ENCODE assay signal across 21 cellular contexts in the genomic region with DNA sequence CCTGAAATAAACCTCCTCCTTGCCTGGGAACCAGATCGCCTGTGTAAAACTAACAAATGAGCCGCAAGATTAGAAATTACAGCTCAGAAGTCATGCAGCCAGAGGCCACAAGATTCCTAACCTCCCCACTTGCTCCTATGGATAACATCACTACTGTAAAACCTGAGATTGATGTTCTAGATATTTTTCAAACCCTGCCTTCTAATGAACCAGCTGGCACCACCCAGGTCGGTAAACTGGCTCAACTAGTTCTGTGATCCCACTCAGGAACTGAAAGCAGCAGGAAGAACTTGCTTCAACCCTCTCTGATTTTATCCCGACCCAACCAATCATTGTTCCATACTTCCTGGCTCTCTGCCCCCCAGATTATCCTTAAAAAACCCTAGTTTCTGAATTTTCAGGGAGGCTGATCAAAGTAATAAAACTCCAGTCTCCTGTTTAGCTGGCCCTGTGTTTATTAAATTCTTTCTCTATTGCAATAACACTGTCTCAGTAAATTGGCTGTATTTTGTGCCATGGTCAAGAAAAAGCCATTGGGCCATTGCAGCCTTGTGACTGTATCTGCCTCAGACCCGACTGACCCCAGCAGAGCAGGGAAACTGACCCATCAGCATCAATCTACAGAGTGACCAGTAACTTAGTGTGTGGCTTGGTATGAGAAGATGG.
DNase-seq lines count a peak whose midpoint lies in the region; ATAC-seq and TF ChIP-seq lines count a peak whose summit lies in the region.
"Had no signal": no experiment of that assay in that cellular context is flagged by ENCODE, and none has a peak within 500 bp of the region (broad histone marks: within the 10 kb centered on the region; RNA-seq: fewer than 3 reads in every experiment).

No MANE protein-coding gene starts in this region.

- no peak overlapping the region for H3K4ac ChIP-seq in mesenchymal stem cell (ENCODE audit: low read depth in 1 of 2, low read length in 2 of 2)

- H3K36me3 Mint-ChIP-seq in Calu3 (ENCODE audit: insufficient read depth, unreplicated experiment) (no peaks in the 10 kb centered on the region), endodermal cell (ENCODE audit: low read depth) (no peaks in the 10 kb centered on the region)
- H3K36me3 Mint-ChIP-seq: CD4-positive, CD25-positive, alpha-beta regulatory T cell had no signal

- H3K9me3 ChIP-seq in endodermal cell (ENCODE audit: control insufficient read depth, low read length) (peaks cover 31% of the 10 kb centered on the region), mesenchymal stem cell (ENCODE audit: control insufficient read depth, low read length) (peaks cover 22% of the 10 kb centered on the region)

- no peak overlapping the region for H3K4me2 ChIP-seq in mesenchymal stem cell (ENCODE audit: low read length, poor library complexity, severe bottlenecking)

- intact Hi-C loops in Calu3 (cut with micrococcal nuclease; ENCODE audit: unreplicated experiment): no loop called here

- H3K18ac ChIP-seq in mesenchymal stem cell (ENCODE audit: low read depth in 1 of 2, low read length in 2 of 2): no peak overlapping the region

- peaks cover 32% of the 10 kb centered on the region for H3K27me3 Mint-ChIP-seq in Calu3 (ENCODE audit: unreplicated experiment)
- peaks cover 84% of the 10 kb centered on the region for H3K27me3 Mint-ChIP-seq in endodermal cell (ENCODE audit: insufficient read depth)

- TF ChIP-seq CTCF in Calu3 (IDR thresholded peaks at IDR 0.05; ENCODE audit: unreplicated experiment) (no peak), endodermal cell (conservative IDR thresholded peaks at IDR 0.05) (no peak)

- DNase-seq in Calu3 (peak; percentile 35), HT-29 (ENCODE audit: low spot score) (peak; percentile 57), endodermal cell (no peak), mesenchymal stem cell (no peak), hippocampal formation (lab: John Stamatoyannopoulos, UW) (no peak), kidney tubule cell (ENCODE audit: low spot score) (no peak)
- DNase-seq: CD4-positive, CD25-positive, alpha-beta regulatory T cell; NCI-H1092; NCI-H1436 treated with DMSO at 0.1 percent for 48 hours; NCI-H187 treated with DMSO at 0.1 percent for 48 hours; NCI-H2107; NCI-H446; NCI-H524 treated with DMSO at 0.1 percent for 48 hours; SHP77 had no signal

- H3K4me1 Mint-ChIP-seq in Calu3 (ENCODE audit: low read depth, unreplicated experiment): peaks cover 32% of the 10 kb centered on the region
- peaks cover 26% of the 10 kb centered on the region for H3K4me1 Mint-ChIP-seq in endodermal cell
- H3K4me1 Mint-ChIP-seq: CD4-positive, CD25-positive, alpha-beta regulatory T cell had no signal

- no peak overlapping the region for H2AK5ac ChIP-seq in mesenchymal stem cell (ENCODE audit: low read length, severe bottlenecking)

- H3K9ac ChIP-seq in endodermal cell (ENCODE audit: extremely low read depth, low read length, poor library complexity, severe bottlenecking): no peak overlapping the region
- H3K9ac ChIP-seq in mesenchymal stem cell (ENCODE audit: low read length): no peak overlapping the region

- no peak overlapping the region for H3K23ac ChIP-seq in mesenchymal stem cell (ENCODE audit: low read length in 2 of 2)

- peaks cover 12% of the 10 kb centered on the region for H3K9me3 Mint-ChIP-seq in Calu3 (ENCODE audit: low read depth, unreplicated experiment)
- H3K9me3 Mint-ChIP-seq in endodermal cell: peaks cover 28% of the 10 kb centered on the region

- CTCF ChIA-PET in Calu3 (lab: Charles Lee): interaction anchor here (0.9 to 1.1 kb wide), 2 partner anchors 9 to 71 kb away, joined by 3 read pairs; no protein-coding TSS in a partner anchor

- no TSS peak for BruUV-seq in Calu3 (replicated peaks; lab: Mats Ljungman, UMichigan)

- no peak overlapping the region for H4K91ac ChIP-seq in mesenchymal stem cell (ENCODE audit: low read length)

- H3K27ac ChIP-seq in endodermal cell (ENCODE audit: low read depth, low read length) (no peak overlapping the region), mesenchymal stem cell (ENCODE audit: low read length, poor library complexity, severe bottlenecking) (no peak overlapping the region)
- H3K27ac ChIP-seq: HL-60, RWPE1, SK-N-MC had no signal

- ATAC-seq in GM18870 (IDR thresholded peaks at IDR 0.05; ENCODE audit: unreplicated experiment): no peak
- ATAC-seq: HCT116, Panc1 had no signal

- no peak overlapping the region for H2BK5ac ChIP-seq in mesenchymal stem cell (ENCODE audit: low read depth, low read length, poor library complexity, severe bottlenecking)

- H3K36me3 ChIP-seq in endodermal cell (ENCODE audit: control insufficient read depth, insufficient read depth, low read length) (no peaks in the 10 kb centered on the region), mesenchymal stem cell (ENCODE audit: control insufficient read depth in 1 of 2, insufficient read depth in 2 of 2, low read depth in 1 of 2, low read length in 2 of 2) (no peaks in the 10 kb centered on the region)

- H3K4me3 Mint-ChIP-seq in Calu3 (ENCODE audit: low read depth, unreplicated experiment): no peak overlapping the region
- H3K4me3 Mint-ChIP-seq in endodermal cell: no peak overlapping the region
- H3K4me3 Mint-ChIP-seq: T-helper 1 cell treated with Interleukin-12 subunit alpha and Interleukin-12 subunit beta and Interleukin-4 antibody, amounts not matched to agents 30 μg/mL and 1 μg/mL, for 36 hours had no signal

- H2AFZ ChIP-seq in mesenchymal stem cell (ENCODE audit: low read depth, low read length): no peak overlapping the region

- no peak overlapping the region for H2BK15ac ChIP-seq in mesenchymal stem cell (ENCODE audit: low read depth, poor library complexity, severe bottlenecking)

- WGBS in endodermal cell (ENCODE audit: insufficient coverage in 1 of 2, insufficient read length in 1 of 2), 2 experiments: 92 to 93% methylated on average over 5 of the region's 5 CpGs
- WGBS in mesenchymal stem cell: 74% methylated on average over 5 of the region's 5 CpGs

- no peak overlapping the region for H2BK120ac ChIP-seq in mesenchymal stem cell (ENCODE audit: low read depth, low read length)

- no peak overlapping the region for H2BK12ac ChIP-seq in mesenchymal stem cell (ENCODE audit: low read length in 2 of 2)

- H3K14ac ChIP-seq in mesenchymal stem cell (ENCODE audit: low read length in 2 of 2): no peak overlapping the region

- H3K4me3 ChIP-seq in endodermal cell (ENCODE audit: low read length) (peak overlapping the region; percentile 12), mesenchymal stem cell (ENCODE audit: insufficient read depth in 1 of 2, low read depth in 1 of 2, low read length in 2 of 2) (no peak overlapping the region)
- H3K4me3 ChIP-seq: SK-N-MC had no signal

- H3K27me3 ChIP-seq in endodermal cell (ENCODE audit: control insufficient read depth, insufficient read depth, low read length, poor library complexity, severe bottlenecking) (peaks cover 80% of the 10 kb centered on the region), mesenchymal stem cell (ENCODE audit: control insufficient read depth in 1 of 2, insufficient read depth in 1 of 2, low read length in 2 of 2) (peaks cover 27 to 65% of the 10 kb centered on the region in 2 experiments)

- H4K8ac ChIP-seq in mesenchymal stem cell (ENCODE audit: low read length): no peak overlapping the region

- no peak overlapping the region for H3K27ac Mint-ChIP-seq in Calu3 (ENCODE audit: unreplicated experiment)
- no peak overlapping the region for H3K27ac Mint-ChIP-seq in endodermal cell
- H3K27ac Mint-ChIP-seq: CD4-positive, CD25-positive, alpha-beta regulatory T cell; T-helper 1 cell treated with Interleukin-12 subunit alpha and Interleukin-12 subunit beta and Interleukin-4 antibody, amounts not matched to agents 30 μg/mL and 1 μg/mL, for 36 hours had no signal

- H3K4me1 ChIP-seq in endodermal cell (ENCODE audit: control insufficient read depth, insufficient read depth, low read length) (peaks cover 16% of the 10 kb centered on the region), mesenchymal stem cell (ENCODE audit: control insufficient read depth, insufficient read depth, low read depth, low read length) (peaks cover 4% of the 10 kb centered on the region)

- H3K79me1 ChIP-seq in mesenchymal stem cell (replicated peaks; ENCODE audit: low read length, poor library complexity, severe bottlenecking): no peaks in the 10 kb centered on the region

Comparison
In these comparisons a context has a peak if more than half of its experiments do, and no peak if none do; other contexts are left out.
1. DNase-seq: peak in Calu3 (single experiment) and HT-29 (single experiment); none in endodermal cell (single experiment), mesenchymal stem cell (single experiment), hippocampal formation (0 of 2) and kidney tubule cell (single experiment).